24 cellular contexts compared by ENCODE assay signal in the genomic region with DNA sequence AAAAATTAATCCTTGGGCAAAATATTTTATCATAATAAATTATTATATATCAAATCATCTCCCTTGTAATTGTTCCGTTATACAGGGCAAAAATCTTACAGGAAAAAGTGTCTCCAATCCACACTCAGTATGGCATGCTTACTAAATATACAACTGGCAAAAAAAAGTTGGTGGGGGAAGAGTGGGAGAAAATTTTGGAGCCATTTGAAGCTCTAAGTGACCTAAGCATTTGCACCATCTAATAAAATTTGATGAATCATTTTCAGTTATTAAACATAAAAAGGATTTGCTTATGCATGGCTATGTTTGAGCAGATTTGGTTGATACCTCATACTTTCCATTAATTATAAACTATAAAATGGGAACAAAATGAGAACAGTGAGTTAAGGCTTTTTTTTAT.
"Had no signal": no experiment of that assay in that cellular context is flagged by ENCODE, and none has a peak within 500 bp of the region (broad histone marks: within the 10 kb centered on the region; RNA-seq: fewer than 3 reads in every experiment).

No MANE protein-coding gene starts in this region.

- H3K4me1 Mint-ChIP-seq: memory B cell; naive B cell; natural killer cell; stimulated activated naive B cell treated with anti-CD40 and anti-IgM and Interleukin-4, amounts not matched to agents 10 μg/mL and 1 μg/mL and 100 μg/mL, for 72 hours had no signal

- DNase-seq: heart right ventricle; left ventricle myocardium inferior; naive B cell; natural killer cell; pancreas; posterior cingulate gyrus; retina; right cardiac atrium; stimulated activated CD4-positive, alpha-beta T cell treated with anti-CD3 and anti-CD28 coated beads, Interleukin-12 subunit alpha, Interleukin-12 subunit beta, amount 100 ng/mL, for 4 hours; stimulated activated CD4-positive, alpha-beta T cell treated with anti-CD3 and anti-CD28 coated beads, Interleukin-15, amount 100 ng/mL, for 24 hours; stimulated activated CD4-positive, alpha-beta T cell treated with anti-CD3 and anti-CD28 coated beads, Interleukin-2, amount 100 ng/mL, for 24 hours; stimulated activated CD4-positive, alpha-beta T cell treated with anti-CD3 and anti-CD28 coated beads, Interleukin-4, amount 100 ng/mL, for 1 hour; stimulated activated naive B cell treated with anti-CD40 and anti-IgM and Interleukin-4, amounts not matched to agents 10 μg/mL and 1 μg/mL and 100 μg/mL, for 72 hours; stimulated activated naive CD8-positive, alpha-beta T cell treated with anti-CD3 and anti-CD28 coated beads, Interleukin-15, Interleukin-2, amounts not matched to agents 100 U/mL and 50 U/mL, for 24 hours; stomach; tibial artery; upper lobe of right lung had no signal

- ATAC-seq: heart right ventricle; natural killer cell; pancreas; right cardiac atrium; sciatic nerve; stimulated activated naive B cell treated with anti-CD40 and anti-IgM and Interleukin-4, amounts not matched to agents 10 μg/mL and 1 μg/mL and 100 μg/mL, for 72 hours; stimulated activated naive CD8-positive, alpha-beta T cell treated with anti-CD3 and anti-CD28 coated beads, Interleukin-15, Interleukin-2, amounts not matched to agents 100 U/mL and 50 U/mL, for 24 hours; upper lobe of right lung had no signal

- H3K36me3 ChIP-seq: heart right ventricle, left ventricle myocardium inferior, pancreas, prostate gland, stomach, thoracic aorta, tibial artery, upper lobe of right lung had no signal

- H2AFZ ChIP-seq: hepatocyte had no signal

- H3K4me1 ChIP-seq: prostate gland had no signal

- H3K27ac Mint-ChIP-seq: memory B cell; naive B cell; natural killer cell; stimulated activated naive B cell treated with anti-CD40 and anti-IgM and Interleukin-4, amounts not matched to agents 10 μg/mL and 1 μg/mL and 100 μg/mL, for 72 hours had no signal

- H3K9me3 ChIP-seq: pancreas, prostate gland, thoracic aorta, tibial artery, upper lobe of right lung had no signal

- H3K4me3 Mint-ChIP-seq: memory B cell; naive B cell; natural killer cell; stimulated activated naive B cell treated with anti-CD40 and anti-IgM and Interleukin-4, amounts not matched to agents 10 μg/mL and 1 μg/mL and 100 μg/mL, for 72 hours had no signal

- FAIRE-seq: pancreas, urothelium cell line had no signal

- H3K4me2 ChIP-seq: hepatocyte had no signal

- H3K27me3 Mint-ChIP-seq: memory B cell had no signal

- H3K4me3 ChIP-seq: heart right ventricle, hepatocyte, left ventricle myocardium inferior, pancreas, prostate gland, skin epidermis, stomach, thoracic aorta, tibial artery, upper lobe of right lung had no signal

- H3K27me3 ChIP-seq: hepatocyte, pancreas, stomach, tibial artery, upper lobe of right lung had no signal

- H3K27ac ChIP-seq: prostate gland, thoracic aorta, upper lobe of right lung had no signal
